Comparison of ENCODE assay signal across 14 cellular contexts in the genomic region with DNA sequence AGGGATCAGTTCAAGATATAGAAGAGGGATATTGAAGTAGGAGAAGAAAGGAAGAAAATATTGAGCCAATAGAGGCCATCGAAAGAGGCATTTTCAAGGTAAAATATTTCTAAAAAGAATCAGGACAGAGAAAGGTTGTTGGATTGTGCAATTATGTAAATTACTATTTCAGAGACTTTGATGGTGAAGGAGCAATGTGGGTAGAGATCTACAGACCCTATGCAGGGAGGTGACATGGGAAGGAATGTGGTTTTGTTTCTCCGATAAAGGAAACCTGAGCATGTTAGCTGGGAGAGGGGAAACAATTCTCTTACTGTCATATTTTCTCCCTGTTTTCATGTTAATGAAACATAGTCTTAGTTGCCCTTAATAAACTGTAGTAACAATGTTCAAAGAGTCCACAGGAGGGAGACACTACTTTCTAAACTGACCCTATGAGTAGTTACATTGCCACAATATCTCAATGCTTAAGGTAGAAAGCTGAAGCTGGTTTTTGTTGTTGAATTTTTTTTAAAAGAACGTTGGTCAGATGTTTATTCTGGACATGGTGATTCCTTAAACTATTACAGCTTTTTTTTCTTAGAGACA.
DNase-seq lines count a peak whose midpoint lies in the region; ATAC-seq and TF ChIP-seq lines count a peak whose summit lies in the region.
"Had no signal": no experiment of that assay in that cellular context is flagged by ENCODE, and none has a peak within 500 bp of the region (broad histone marks: within the 10 kb centered on the region; RNA-seq: fewer than 3 reads in every experiment).

No MANE protein-coding gene starts in this region.

- H3K4me1 ChIP-seq in A673 (ENCODE audit: insufficient read depth, low read length, poor library complexity, severe bottlenecking) (no peaks in the 10 kb centered on the region), HCT116 (ENCODE audit: control insufficient read depth in 1 of 2, insufficient read depth in 2 of 2, low read length in 2 of 2) (no peaks in the 10 kb centered on the region), RWPE2 (ENCODE audit: insufficient read depth, poor library complexity, severe bottlenecking) (no peaks in the 10 kb centered on the region)

- H3K9me3 ChIP-seq in A673 (ENCODE audit: low read depth, low read length, poor library complexity, severe bottlenecking) (no peaks in the 10 kb centered on the region), HCT116 (ENCODE audit: control insufficient read depth in 1 of 2, insufficient read depth in 1 of 2, low read depth in 1 of 2, low read length in 2 of 2) (no peaks in the 10 kb centered on the region), RWPE2 (ENCODE audit: severe bottlenecking) (no peaks in the 10 kb centered on the region)

- H3K27ac ChIP-seq in A673 (ENCODE audit: low read depth, low read length, poor library complexity, severe bottlenecking): no peak overlapping the region
- no peak overlapping the region for H3K27ac ChIP-seq in HCT116 (ENCODE audit: low read depth, low read length)
- no peak overlapping the region for H3K27ac ChIP-seq in RWPE2 (ENCODE audit: poor library complexity, severe bottlenecking)
- H3K27ac ChIP-seq: HL-60 had no signal

- no peaks in the 10 kb centered on the region for H3K9me2 ChIP-seq in HCT116 (ENCODE audit: insufficient read depth)

- BruUV-seq in A673 (replicated peaks; lab: Mats Ljungman, UMichigan): no TSS peak
- BruUV-seq in HCT116 (replicated peaks; lab: Mats Ljungman, UMichigan): no TSS peak

- no peak overlapping the region for H3K4me2 ChIP-seq in HCT116 (ENCODE audit: low read length)

- H4K20me1 ChIP-seq in HCT116 (ENCODE audit: insufficient read depth): no peaks in the 10 kb centered on the region

- peak; percentile 27; the same call in 1 of the 2 replicates for TF ChIP-seq RAD21 in HCT116 (IDR thresholded peaks at IDR 0.05; ENCODE audit: low read depth)

- peaks cover 4% of the 10 kb centered on the region for H3K4me1 Mint-ChIP-seq in glutamatergic neuron (ENCODE audit: low read depth, unreplicated experiment)
- no peaks in the 10 kb centered on the region for H3K4me1 Mint-ChIP-seq in stimulated activated effector memory CD8-positive, alpha-beta T cell treated with anti-CD3 and anti-CD28 coated beads, Interleukin-12 subunit alpha, Interleukin-12 subunit beta, amount 100 ng/mL, for 72 hours
- H3K4me1 Mint-ChIP-seq: activated naive CD4-positive, alpha-beta T cell treated with anti-CD3 and anti-CD28 coated beads, Interleukin-2, amount 10 ng/mL, durations not matched to agents 7 days and 5 days; naive thymus-derived CD8-positive, alpha-beta T cell had no signal

- no peaks in the 10 kb centered on the region for H3K9me3 Mint-ChIP-seq in glutamatergic neuron (ENCODE audit: unreplicated experiment)
- H3K9me3 Mint-ChIP-seq in stimulated activated effector memory CD8-positive, alpha-beta T cell treated with anti-CD3 and anti-CD28 coated beads, Interleukin-12 subunit alpha, Interleukin-12 subunit beta, amount 100 ng/mL, for 72 hours: peaks cover 20% of the 10 kb centered on the region

- no peaks in the 10 kb centered on the region for H3K27me3 ChIP-seq in A673 (replicated peaks; ENCODE audit: insufficient read depth, low read depth, low read length, poor library complexity)
- no peaks in the 10 kb centered on the region for H3K27me3 ChIP-seq in HCT116 (ENCODE audit: insufficient read depth, low read length)
- H3K27me3 ChIP-seq in RWPE2 (ENCODE audit: insufficient read depth, poor library complexity, severe bottlenecking): no peaks in the 10 kb centered on the region

- TF ChIP-seq CTCF in A673 (conservative IDR thresholded peaks at IDR 0.05; ENCODE audit: low read depth, low read length): peak; percentile 44
- peak; percentile 10 to 28 (median 17); a peak in 2 of 6 replicates for TF ChIP-seq CTCF in HCT116 (IDR thresholded peaks at IDR 0.05 in 2 of 3, conservative IDR thresholded peaks at IDR 0.05 in 1 of 3; ENCODE audit: borderline replicate concordance in 1 of 3, insufficient read depth in 1 of 3, low read depth in 2 of 3, low read length in 2 of 3)
- TF ChIP-seq CTCF in RWPE2 (IDR thresholded peaks at IDR 0.05; ENCODE audit: poor library complexity, severe bottlenecking): peak; percentile 10
- peak; percentile 38 for TF ChIP-seq CTCF in glutamatergic neuron (IDR thresholded peaks at IDR 0.05; ENCODE audit: partially characterized antibody, unreplicated experiment)

- no peaks in the 10 kb centered on the region for H3K36me3 ChIP-seq in A673 (ENCODE audit: insufficient read depth, low read length, poor library complexity, severe bottlenecking)
- H3K36me3 ChIP-seq in HCT116 (ENCODE audit: control insufficient read depth in 1 of 2, insufficient read depth in 2 of 2, low read length in 2 of 2): no peaks in the 10 kb centered on the region
- no peaks in the 10 kb centered on the region for H3K36me3 ChIP-seq in RWPE2 (ENCODE audit: low read depth)

- no peak overlapping the region for H3K9ac ChIP-seq in HCT116 (ENCODE audit: low read length)

- H3K27me3 Mint-ChIP-seq in glutamatergic neuron (ENCODE audit: unreplicated experiment): peaks cover 2% of the 10 kb centered on the region
- H3K27me3 Mint-ChIP-seq: activated naive CD4-positive, alpha-beta T cell treated with anti-CD3 and anti-CD28 coated beads, Interleukin-2, amount 10 ng/mL, durations not matched to agents 7 days and 5 days had no signal

- no peak overlapping the region for H3K27ac Mint-ChIP-seq in glutamatergic neuron (ENCODE audit: unreplicated experiment)
- no peak overlapping the region for H3K27ac Mint-ChIP-seq in stimulated activated effector memory CD8-positive, alpha-beta T cell treated with anti-CD3 and anti-CD28 coated beads, Interleukin-12 subunit alpha, Interleukin-12 subunit beta, amount 100 ng/mL, for 72 hours
- H3K27ac Mint-ChIP-seq: activated naive CD4-positive, alpha-beta T cell treated with anti-CD3 and anti-CD28 coated beads, Interleukin-2, amount 10 ng/mL, durations not matched to agents 7 days and 5 days; naive thymus-derived CD8-positive, alpha-beta T cell had no signal

- peaks cover 4% of the 10 kb centered on the region for H3K36me3 Mint-ChIP-seq in glutamatergic neuron (ENCODE audit: unreplicated experiment)
- H3K36me3 Mint-ChIP-seq in stimulated activated effector memory CD8-positive, alpha-beta T cell treated with anti-CD3 and anti-CD28 coated beads, Interleukin-12 subunit alpha, Interleukin-12 subunit beta, amount 100 ng/mL, for 72 hours: no peaks in the 10 kb centered on the region
- H3K36me3 Mint-ChIP-seq: activated naive CD4-positive, alpha-beta T cell treated with anti-CD3 and anti-CD28 coated beads, Interleukin-2, amount 10 ng/mL, durations not matched to agents 7 days and 5 days; naive thymus-derived CD8-positive, alpha-beta T cell had no signal

- CTCF ChIA-PET in A673 (lab: Charles Lee): no interaction called here
- CTCF ChIA-PET in HCT116 (lab: Charles Lee): interaction anchor here (0.9 to 1.4 kb wide), 3 partner anchors 10 to 1423 kb away, joined by 3 to 7 read pairs (median 4); no protein-coding TSS in a partner anchor

- H3K79me2 ChIP-seq in HCT116 (ENCODE audit: insufficient read depth, low read length): no peaks in the 10 kb centered on the region

- ATAC-seq in HCT116: peak; percentile 44; the same call in 1 of the 2 replicates
- ATAC-seq in RWPE2 (ENCODE audit: low read depth): no peak
- ATAC-seq in stimulated activated effector memory CD8-positive, alpha-beta T cell treated with anti-CD3 and anti-CD28 coated beads, Interleukin-12 subunit alpha, Interleukin-12 subunit beta, amount 100 ng/mL, for 72 hours: no peak
- no peak for ATAC-seq in GM21447 (IDR thresholded peaks at IDR 0.05; ENCODE audit: unreplicated experiment)
- ATAC-seq: naive thymus-derived CD8-positive, alpha-beta T cell had no signal

- H2AFZ ChIP-seq in HCT116 (ENCODE audit: low read depth, low read length, poor library complexity, severe bottlenecking): no peak overlapping the region

- DNase-seq in A673 (ENCODE audit: low spot score) (peak; percentile 25), HCT116 (ENCODE audit: low read depth, low spot score) (peak; percentile 1), RWPE2 (ENCODE audit: low spot score) (no peak), glutamatergic neuron (no peak), NCI-H2107 (lab: John Stamatoyannopoulos, UW) (no peak)
- DNase-seq in stimulated activated effector memory CD8-positive, alpha-beta T cell treated with anti-CD3 and anti-CD28 coated beads, Interleukin-12 subunit alpha, Interleukin-12 subunit beta, amount 100 ng/mL, for 72 hours (ENCODE audit: low spot score in 2 of 2): no peak
- no peak for DNase-seq in activated CD8-positive, alpha-beta memory T cell treated with anti-CD3 and anti-CD28 coated beads for 24 hours
- DNase-seq: activated CD4-positive, alpha-beta T cell treated with anti-CD3 and anti-CD28 coated beads, Interleukin-2, amount 50 U/mL, for 4 hours; activated naive CD4-positive, alpha-beta T cell treated with anti-CD3 and anti-CD28 coated beads, Interleukin-2, amount 10 ng/mL, durations not matched to agents 7 days and 5 days; naive thymus-derived CD8-positive, alpha-beta T cell; NCI-H187; stimulated activated CD4-positive, alpha-beta T cell treated with anti-CD3 and anti-CD28 coated beads, Interleukin-12 subunit alpha, Interleukin-12 subunit beta, amount 100 ng/mL, for 4 hours had no signal

- RAD21 ChIA-PET in HCT116 (lab: Charles Lee; ENCODE audit: low non-redundant PET in 1 of 2, low total read pairs in 2 of 2, uncharacterized antibody in 2 of 2, unreplicated experiment in 2 of 2): no interaction called here

- H3K4me3 ChIP-seq in A673 (ENCODE audit: low read depth, low read length, poor library complexity, severe bottlenecking) (no peak overlapping the region), HCT116 (replicated peaks in 1 of 2; ENCODE audit: low read depth in 1 of 2, low read length in 2 of 2) (no peak overlapping the region), RWPE2 (ENCODE audit: severe bottlenecking) (no peak overlapping the region)

- POLR2A ChIA-PET in A673 (lab: Charles Lee; ENCODE audit: low non-redundant PET) (no interaction called here), HCT116 (lab: Charles Lee) (no interaction called here)

- intact Hi-C loops in A673 (cut with micrococcal nuclease; ENCODE audit: unreplicated experiment): loop anchor here (5.0 kb wide), 1 partner anchor 1118 kb away; no protein-coding TSS in a partner anchor
- intact Hi-C loops in HCT116 (cut with micrococcal nuclease): no loop called here

- TF ChIP-seq POLR2A in HCT116 (IDR thresholded peaks at IDR 0.05; ENCODE audit: borderline replicate concordance, extremely low read depth, insufficient read depth, insufficient read length): no peak

- no peak overlapping the region for H3K4me3 Mint-ChIP-seq in glutamatergic neuron (ENCODE audit: unreplicated experiment)
- H3K4me3 Mint-ChIP-seq in stimulated activated effector memory CD8-positive, alpha-beta T cell treated with anti-CD3 and anti-CD28 coated beads, Interleukin-12 subunit alpha, Interleukin-12 subunit beta, amount 100 ng/mL, for 72 hours: no peak overlapping the region
- H3K4me3 Mint-ChIP-seq: activated naive CD4-positive, alpha-beta T cell treated with anti-CD3 and anti-CD28 coated beads, Interleukin-2, amount 10 ng/mL, durations not matched to agents 7 days and 5 days; naive thymus-derived CD8-positive, alpha-beta T cell had no signal

TF ChIP-seq in HCT116, 20 proteins besides CTCF, POLR2A, EP300 and RAD21:
- TF ChIP-seq, protein P1, sequence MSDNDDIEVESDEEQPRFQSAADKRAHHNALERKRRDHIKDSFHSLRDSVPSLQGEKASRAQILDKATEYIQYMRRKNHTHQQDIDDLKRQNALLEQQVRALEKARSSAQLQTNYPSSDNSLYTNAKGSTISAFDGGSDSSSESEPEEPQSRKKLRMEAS (IDR thresholded peaks at IDR 0.05): no peak

Comparison
In these comparisons a context has a peak if more than half of its experiments do, and no peak if none do; other contexts are left out.
1. DNase-seq: peak in A673 (single experiment) and HCT116 (single experiment); none in RWPE2 (single experiment), glutamatergic neuron (single experiment), stimulated activated effector memory CD8-positive, alpha-beta T cell treated with anti-CD3 and anti-CD28 coated beads, Interleukin-12 subunit alpha, Interleukin-12 subunit beta, amount 100 ng/mL, for 72 hours (0 of 2), activated CD8-positive, alpha-beta memory T cell treated with anti-CD3 and anti-CD28 coated beads for 24 hours (single experiment) and NCI-H2107 (single experiment).
2. Peak in every context shown above with its lines, with median percentiles within 50 percentile points of each other: CTCF ChIP-seq.